Comparison of ENCODE assay signal across 37 cellular contexts in genomic region chr20:35294293-35294685, GRCh38. TPM values are rescaled to one million over a fixed set of nuclear protein-coding genes. Genes with fewer than 3 reads are reported as not detected.
"Had no signal": no experiment of that assay in that cellular context is flagged by ENCODE, and none has a peak within 500 bp of the region (broad histone marks: within the 10 kb centered on the region; RNA-seq: fewer than 3 reads in every experiment).

No MANE protein-coding gene starts in this region.

- H3K4me3 Mint-ChIP-seq: activated CD4-positive, alpha-beta T cell treated with anti-CD3 and anti-CD28 coated beads, Interleukin-2, amount 10 ng/mL, durations not matched to agents 24 days and 14 days; activated CD8-positive, alpha-beta T cell treated with anti-CD3 and anti-CD28 coated beads for 36 hours; activated naive CD8-positive, alpha-beta T cell treated with anti-CD3 and anti-CD28 coated beads for 36 hours; activated T-cell treated with anti-CD3 and anti-CD28 coated beads, Interleukin-2, amount 50 U/mL, for 72 hours; activated T-helper 17 cell treated with anti-CD3 and anti-CD28 coated beads, Interleukin-2, amount 50 U/mL, for 72 hours had no signal

- H3K27me3 ChIP-seq: brain microvascular endothelial cell, MG63 had no signal

- H3K4me3 ChIP-seq: MG63, PC-9 had no signal

- H2AFZ ChIP-seq: PC-9 had no signal

- H3K4me1 Mint-ChIP-seq: activated CD4-positive, alpha-beta T cell treated with anti-CD3 and anti-CD28 coated beads, Interleukin-2, amount 10 ng/mL, durations not matched to agents 24 days and 14 days; activated naive CD8-positive, alpha-beta T cell treated with anti-CD3 and anti-CD28 coated beads for 36 hours; activated T-helper 17 cell treated with anti-CD3 and anti-CD28 coated beads, Interleukin-2, amount 50 U/mL, for 72 hours had no signal

- H3K9me3 Mint-ChIP-seq: activated CD4-positive, alpha-beta T cell treated with anti-CD3 and anti-CD28 coated beads, Interleukin-2, amount 10 ng/mL, durations not matched to agents 24 days and 14 days; activated CD8-positive, alpha-beta T cell treated with anti-CD3 and anti-CD28 coated beads for 36 hours; activated naive CD8-positive, alpha-beta T cell treated with anti-CD3 and anti-CD28 coated beads for 36 hours; activated T-cell treated with anti-CD3 and anti-CD28 coated beads, Interleukin-2, amount 50 U/mL, for 72 hours; activated T-helper 17 cell treated with anti-CD3 and anti-CD28 coated beads, Interleukin-2, amount 50 U/mL, for 72 hours had no signal

- H3K27me3 Mint-ChIP-seq: activated CD8-positive, alpha-beta T cell treated with anti-CD3 and anti-CD28 coated beads for 36 hours; activated naive CD8-positive, alpha-beta T cell treated with anti-CD3 and anti-CD28 coated beads for 36 hours had no signal

- DNase-seq: activated CD4-positive, alpha-beta T cell treated with anti-CD3 and anti-CD28 coated beads, Interleukin-2, amount 10 ng/mL, durations not matched to agents 24 days and 14 days; activated CD4-positive, alpha-beta T cell treated with anti-CD3 and anti-CD28 coated beads, Interleukin-2, amount 50 U/mL, for 4 hours; activated CD8-positive, alpha-beta T cell treated with anti-CD3 and anti-CD28 coated beads for 36 hours; activated effector memory CD4-positive, alpha-beta T cell treated with anti-CD3 and anti-CD28 coated beads, Interleukin-2, amount 50 U/mL, for 16 hours; activated naive CD4-positive, alpha-beta T cell; activated naive CD4-positive, alpha-beta T cell treated with anti-CD3 and anti-CD28 coated beads, Interleukin-2, amount 50 U/mL, for 16 hours; activated naive CD8-positive, alpha-beta T cell treated with anti-CD3 and anti-CD28 coated beads for 36 hours; activated T-cell treated with anti-CD3 and anti-CD28 coated beads, Interleukin-2, amount 50 U/mL, for 1 hour; activated T-cell treated with anti-CD3 and anti-CD28 coated beads, Interleukin-2, amount 50 U/mL, for 72 hours; amniotic stem cell; brain microvascular endothelial cell; central memory CD4-positive, alpha-beta T cell; Kasumi-1; MG63; NCI-H1048; NCI-H1105 treated with DMSO at 0.1 percent for 48 hours; NCI-H1436; NCI-H1694; NCI-H1930; NCI-H2107; NCI-H2171; NCI-H510A; NCI-H526; NCI-H748 treated with DMSO at 0.1 percent for 48 hours; PC-9; SW 1271; T-helper 1 cell; T-helper 2 cell; T-helper 9 cell; WERI-Rb-1 had no signal

- H3K4me2 ChIP-seq: PC-9 had no signal

- H3K27ac ChIP-seq: brain microvascular endothelial cell, PC-9, RWPE1, WERI-Rb-1 had no signal

- H3K36me3 ChIP-seq: brain microvascular endothelial cell, MG63, WERI-Rb-1 had no signal

- ATAC-seq: activated CD8-positive, alpha-beta T cell treated with anti-CD3 and anti-CD28 coated beads for 36 hours; activated T-cell treated with anti-CD3 and anti-CD28 coated beads, Interleukin-2, amount 50 U/mL, for 72 hours; activated T-helper 17 cell treated with anti-CD3 and anti-CD28 coated beads, Interleukin-2, amount 50 U/mL, for 72 hours; Right ventricle myocardium inferior had no signal

- H3K27ac Mint-ChIP-seq: activated CD4-positive, alpha-beta T cell treated with anti-CD3 and anti-CD28 coated beads, Interleukin-2, amount 10 ng/mL, durations not matched to agents 24 days and 14 days; activated CD8-positive, alpha-beta T cell treated with anti-CD3 and anti-CD28 coated beads for 36 hours; activated naive CD8-positive, alpha-beta T cell treated with anti-CD3 and anti-CD28 coated beads for 36 hours; activated T-cell treated with anti-CD3 and anti-CD28 coated beads, Interleukin-2, amount 50 U/mL, for 72 hours; activated T-helper 17 cell treated with anti-CD3 and anti-CD28 coated beads, Interleukin-2, amount 50 U/mL, for 72 hours had no signal

- H3K9me3 ChIP-seq: MG63 had no signal

- H3K36me3 Mint-ChIP-seq: activated naive CD8-positive, alpha-beta T cell treated with anti-CD3 and anti-CD28 coated beads for 36 hours had no signal

RNA-seq across cellular contexts. Expression of gene FAM83C, which starts 2.1 kb away (rescaled TPM):
- total RNA-seq: activated CD4-positive, alpha-beta T cell treated with anti-CD3 and anti-CD28 coated beads, Interleukin-2, amount 10 ng/mL, durations not matched to agents 24 days and 14 days; activated CD8-positive, alpha-beta memory T cell treated with anti-CD3 and anti-CD28 coated beads for 36 hours; activated CD8-positive, alpha-beta T cell treated with anti-CD3 and anti-CD28 coated beads for 36 hours; activated naive CD8-positive, alpha-beta T cell treated with anti-CD3 and anti-CD28 coated beads for 36 hours; activated T-cell treated with anti-CD3 and anti-CD28 coated beads, Interleukin-2, amount 50 U/mL, for 72 hours; activated T-helper 17 cell treated with anti-CD3 and anti-CD28 coated beads, Interleukin-2, amount 50 U/mL, for 72 hours; aorta; cerebellum; OCI-LY7; PC-9; Right ventricle myocardium inferior had no signal
